In genomic region chr6:118791499-118791898, GRCh38 we compare ENCODE assay signal across 13 cellular contexts.
"Had no signal": no experiment of that assay in that cellular context is flagged by ENCODE, and none has a peak within 500 bp of the region (broad histone marks: within the 10 kb centered on the region; RNA-seq: fewer than 3 reads in every experiment).

No MANE protein-coding gene starts in this region.

- H3K27ac Mint-ChIP-seq: activated B cell treated with CpG ODN at 0.5 μM for 24 hours; activated naive CD4-positive, alpha-beta T cell treated with anti-CD3 and anti-CD28 coated beads, Interleukin-2, amount 10 ng/mL, durations not matched to agents 7 days and 5 days had no signal

- H3K4me3 Mint-ChIP-seq: activated B cell treated with CpG ODN at 0.5 μM for 24 hours; activated naive CD4-positive, alpha-beta T cell treated with anti-CD3 and anti-CD28 coated beads, Interleukin-2, amount 10 ng/mL, durations not matched to agents 7 days and 5 days had no signal

- H3K27me3 Mint-ChIP-seq: activated B cell treated with CpG ODN at 0.5 μM for 24 hours; activated naive CD4-positive, alpha-beta T cell treated with anti-CD3 and anti-CD28 coated beads, Interleukin-2, amount 10 ng/mL, durations not matched to agents 7 days and 5 days had no signal

- ATAC-seq: left lung, pancreas, right lobe of liver had no signal

- H3K9me3 Mint-ChIP-seq: activated B cell treated with CpG ODN at 0.5 μM for 24 hours had no signal

- DNase-seq: activated B cell treated with CpG ODN at 0.5 μM for 24 hours; activated naive CD4-positive, alpha-beta T cell treated with anti-CD3 and anti-CD28 coated beads, Interleukin-2, amount 10 ng/mL, durations not matched to agents 7 days and 5 days; amniotic stem cell; effector CD4-positive, alpha-beta T cell; left lung; mammary epithelial cell; pancreas; right lobe of liver; small intestine; stimulated activated CD8-positive, alpha-beta memory T cell treated with anti-CD3 and anti-CD28 coated beads, Interleukin-4, amount 100 ng/mL, for 48 hours; stimulated activated naive CD4-positive, alpha-beta T cell treated with Interleukin-2 at 50 U/mL for 16 hours; T-helper 1 cell; T-helper 9 cell had no signal
